Comparison of ENCODE assay signal across 1 cellular context in genomic region chr5:179795863-179796833, GRCh38.
TF ChIP-seq lines count a peak whose summit lies in the region.

No MANE protein-coding gene starts in this region.

TF ChIP-seq in IMR-90, 13 proteins besides CTCF, POLR2A, EP300 and RAD21:
- TF ChIP-seq FOS (IDR thresholded peaks at IDR 0.05; ENCODE audit: low read depth, low read length) (no peak), MXI1 (IDR thresholded peaks at IDR 0.05; ENCODE audit: borderline replicate concordance, low read depth, low read length) (peak; percentile 55; the same call in 1 of the 2 replicates), NFE2L2 (IDR thresholded peaks at IDR 0.05; ENCODE audit: low read depth, low read length) (no peak), MAZ (IDR thresholded peaks at IDR 0.05; ENCODE audit: borderline replicate concordance, low read depth, low read length) (peak; percentile 63), SMC3 (IDR thresholded peaks at IDR 0.05; ENCODE audit: low read depth, low read length) (peak; percentile 69)
